ENCODE assay signal across 20 cellular contexts in the genomic region with DNA sequence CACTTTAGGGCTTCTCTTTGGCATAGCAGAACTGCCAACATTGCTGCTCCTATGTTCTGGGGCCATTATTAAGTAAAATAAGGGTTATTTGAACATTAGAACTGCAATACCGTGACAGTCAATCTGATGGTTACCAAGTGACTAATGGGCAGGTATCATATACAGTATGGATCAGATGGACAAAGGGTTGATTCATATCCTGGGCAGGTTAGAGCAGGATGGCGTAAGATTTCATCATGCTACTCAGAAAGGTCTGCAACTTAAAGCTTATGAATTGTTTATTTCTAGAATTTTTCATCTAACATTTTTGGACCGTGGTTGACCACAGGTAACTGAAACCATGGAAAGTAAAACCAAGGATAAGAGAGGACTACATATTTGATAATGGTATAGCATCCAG.
"Had no signal": no experiment of that assay in that cellular context is flagged by ENCODE, and none has a peak within 500 bp of the region (broad histone marks: within the 10 kb centered on the region; RNA-seq: fewer than 3 reads in every experiment).

No MANE protein-coding gene starts in this region.

- ATAC-seq: activated CD4-positive, alpha-beta T cell treated with anti-CD3 and anti-CD28 coated beads for 36 hours; gastrocnemius medialis; naive thymus-derived CD4-positive, alpha-beta T cell; right cardiac atrium had no signal

- H3K9me3 Mint-ChIP-seq: activated naive CD8-positive, alpha-beta T cell treated with anti-CD3 and anti-CD28 coated beads for 36 hours; naive thymus-derived CD4-positive, alpha-beta T cell had no signal

- H3K4me3 Mint-ChIP-seq: activated CD4-positive, alpha-beta T cell treated with anti-CD3 and anti-CD28 coated beads for 36 hours; activated naive CD8-positive, alpha-beta T cell treated with anti-CD3 and anti-CD28 coated beads for 36 hours; endodermal cell; naive thymus-derived CD4-positive, alpha-beta T cell; T-helper 2 cell treated with Interferon-gamma antibody and Interleukin-4, amounts not matched to agents 5 μg/mL and 100 μg/mL, for 36 hours had no signal

- DNase-seq: activated CD4-positive, alpha-beta T cell treated with anti-CD3 and anti-CD28 coated beads for 36 hours; activated CD4-positive, alpha-beta T cell treated with anti-CD3 and anti-CD28 coated beads, Interleukin-2, amount 50 U/mL, for 48 hours; activated naive CD8-positive, alpha-beta T cell treated with anti-CD3 and anti-CD28 coated beads for 36 hours; activated T-cell treated with anti-CD3 and anti-CD28 coated beads for 4 hours; amniotic stem cell; caudate nucleus; dorsolateral prefrontal cortex; endodermal cell; erythroblast; gastrocnemius medialis; head of caudate nucleus; mesendoderm; naive thymus-derived CD4-positive, alpha-beta T cell; right cardiac atrium; stomach; trophoblast cell had no signal

- H3K4me1 Mint-ChIP-seq: endodermal cell; naive thymus-derived CD4-positive, alpha-beta T cell had no signal

- H3K4me3 ChIP-seq: dorsolateral prefrontal cortex, gastrocnemius medialis, prostate gland, skin epidermis, stomach, vagina had no signal

- H3K9me3 ChIP-seq: gastrocnemius medialis, prostate gland, stomach, vagina had no signal

- H3K27ac Mint-ChIP-seq: activated CD4-positive, alpha-beta T cell treated with anti-CD3 and anti-CD28 coated beads for 36 hours; activated naive CD8-positive, alpha-beta T cell treated with anti-CD3 and anti-CD28 coated beads for 36 hours; endodermal cell; naive thymus-derived CD4-positive, alpha-beta T cell; T-helper 2 cell treated with Interferon-gamma antibody and Interleukin-4, amounts not matched to agents 5 μg/mL and 100 μg/mL, for 36 hours had no signal

- H3K27me3 ChIP-seq: gastrocnemius medialis, stomach, vagina had no signal

- H3K27ac ChIP-seq: dorsolateral prefrontal cortex, gastrocnemius medialis, prostate gland, skin epidermis, stomach, vagina had no signal

- H3K27me3 Mint-ChIP-seq: activated CD4-positive, alpha-beta T cell treated with anti-CD3 and anti-CD28 coated beads for 36 hours; activated naive CD8-positive, alpha-beta T cell treated with anti-CD3 and anti-CD28 coated beads for 36 hours; naive thymus-derived CD4-positive, alpha-beta T cell had no signal

- H3K36me3 ChIP-seq: gastrocnemius medialis, prostate gland, vagina had no signal

- H3K4me1 ChIP-seq: gastrocnemius medialis, prostate gland, stomach, vagina had no signal
